In the genomic region with DNA sequence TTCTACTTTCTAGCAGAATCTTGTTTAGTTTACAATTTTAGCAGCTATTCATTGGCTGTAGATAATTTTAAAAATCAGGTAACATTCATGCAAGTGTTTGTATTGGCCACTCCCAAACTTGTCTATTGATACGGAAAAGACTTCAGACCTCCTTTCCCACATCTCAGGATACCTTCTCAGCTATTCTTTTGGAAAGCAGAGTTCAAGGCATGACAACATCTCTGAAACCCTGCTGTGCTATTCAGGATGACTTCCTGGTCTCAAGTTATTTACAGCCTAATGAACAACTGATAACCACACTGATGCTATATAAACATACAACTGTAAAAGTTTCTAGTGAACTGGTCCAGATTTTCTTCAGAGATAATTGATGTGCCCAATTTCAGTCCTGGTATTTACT, we compare ENCODE assay signal across 1 cellular context.
TF ChIP-seq lines count a peak whose summit lies in the region.

No MANE protein-coding gene starts in this region.

TF ChIP-seq in H1, 55 proteins besides CTCF, POLR2A, EP300 and RAD21:
- no peak for TF ChIP-seq KDM4A (IDR thresholded peaks at IDR 0.05; ENCODE audit: low read depth, low read length, severe bottlenecking)
- TF ChIP-seq SRF (IDR thresholded peaks at IDR 0.05; ENCODE audit: low read depth, low read length) = no peak
- TF ChIP-seq GABPA (IDR thresholded peaks at IDR 0.05; ENCODE audit: borderline replicate concordance, insufficient read depth, low read length) = no peak
- TF ChIP-seq EZH2 (IDR thresholded peaks at IDR 0.05; ENCODE audit: low read depth, low read length, severe bottlenecking) = no peak
- no peak for TF ChIP-seq TCF12 (IDR thresholded peaks at IDR 0.05; ENCODE audit: low read depth, low read length)
- no peak for TF ChIP-seq JUN (IDR thresholded peaks at IDR 0.05; ENCODE audit: low read depth, low read length)
- TF ChIP-seq SIRT6 (IDR thresholded peaks at IDR 0.05; ENCODE audit: low read length) = no peak
- TF ChIP-seq E2F6 (IDR thresholded peaks at IDR 0.05) = no peak
- TF ChIP-seq CEBPB (IDR thresholded peaks at IDR 0.05; ENCODE audit: low read depth, low read length) = no peak
